Comparison of ENCODE assay signal across 8 cellular contexts in genomic region chr5:94111209-94112004, GRCh38.
DNase-seq lines count a peak whose midpoint lies in the region; TF ChIP-seq lines count a peak whose summit lies in the region.

No MANE protein-coding gene starts in this region.

- H3K9me3 ChIP-seq in MG63, result peaks cover 6% of the 10 kb centered on the region
- peaks cover 0 to 5% (median 4%) of the 10 kb centered on the region in 4 donors for H3K9me3 ChIP-seq in stomach

- peak overlapping the region; percentile 85 to 96 (median 94) for H3K27ac ChIP-seq in stomach

- H3K27me3 Mint-ChIP-seq in neural crest cell (ENCODE audit: low read depth), result no peaks in the 10 kb centered on the region

- WGBS in stomach, 5 donors, result 2 to 3% (median 2%) methylated on average over 35 to 51 of the region's 51 CpGs

- TF ChIP-seq CTCF in foreskin fibroblast (IDR thresholded peaks at IDR 0.05; ENCODE audit: low read depth, low read length), result peak; percentile 11
- peak; percentile 36 for TF ChIP-seq CTCF in neural crest cell (conservative IDR thresholded peaks at IDR 0.05)
- no peak for TF ChIP-seq CTCF in stomach (IDR thresholded peaks at IDR 0.05)

- H3K36me3 Mint-ChIP-seq in neural crest cell (ENCODE audit: low read depth), result peaks cover 17% of the 10 kb centered on the region

- H3K27ac Mint-ChIP-seq in neural crest cell (ENCODE audit: unreplicated experiment), result peak overlapping the region; percentile 89

- H3K4me1 Mint-ChIP-seq in neural crest cell, result peaks cover 23% of the 10 kb centered on the region

- H3K27me3 ChIP-seq in MG63 (no peaks in the 10 kb centered on the region), stomach (no peaks in the 10 kb centered on the region)

- peak in 1 of 4 donors; percentile 27 for TF ChIP-seq POLR2A in stomach (IDR thresholded peaks at IDR 0.05)

- peaks cover 6% of the 10 kb centered on the region for H3K9me3 Mint-ChIP-seq in neural crest cell

- H3K36me3 ChIP-seq in MG63 (no peaks in the 10 kb centered on the region), stomach (no peaks in the 10 kb centered on the region)

- TF ChIP-seq EP300 in stomach (IDR thresholded peaks at IDR 0.05), result no peak

- peaks cover 5 to 22% (median 14%) of the 10 kb centered on the region in 4 donors for H3K4me1 ChIP-seq in stomach

- peak overlapping the region; percentile 92 for H3K4me3 Mint-ChIP-seq in neural crest cell

- DNase-seq in GDM1 (lab: John Stamatoyannopoulos, UW) (peak; percentile 87), HCEC 1CT (peak; percentile 97), MG63 (peak; percentile 99), SHP77 treated with DMSO at 0.1 percent for 48 hours (lab: John Stamatoyannopoulos, UW) (peak; percentile 97), activated gamma-delta T cell treated with Interleukin-2 at 50 U/mL for 16 hours (peak; percentile 91), foreskin fibroblast (peak; percentile 93 to 98), neural crest cell (ENCODE audit: low read depth, low spot score) (peak; percentile 80), stomach (peak; percentile 96)

- peak overlapping the region; percentile 93 for H3K4me3 ChIP-seq in MG63
- H3K4me3 ChIP-seq in foreskin fibroblast (ENCODE audit: low read depth in 1 of 2, low read length in 2 of 2), result peak overlapping the region; percentile 74 to 89
- peak overlapping the region; percentile 75 to 86 (median 81) for H3K4me3 ChIP-seq in stomach

- intact Hi-C loops in stomach (cut with DNase I; ENCODE audit: low total_unique reads), result no loop called here

Comparison
In these comparisons a context has a peak if more than half of its experiments do, and no peak if none do; other contexts are left out.
1. Peak in every context shown above with its lines: DNase-seq, H3K4me3 ChIP-seq and H3K27ac ChIP-seq.
2. CTCF ChIP-seq: peak in foreskin fibroblast (single experiment) and neural crest cell (single experiment); none in stomach (0 of 7).